9 cellular contexts compared by ENCODE assay signal in genomic region chr2:235360446-235360845, GRCh38.
"Had no signal": no experiment of that assay in that cellular context is flagged by ENCODE, and none has a peak within 500 bp of the region (broad histone marks: within the 10 kb centered on the region; RNA-seq: fewer than 3 reads in every experiment).

No MANE protein-coding gene starts in this region.

- H3K4me1 ChIP-seq: HAP-1 had no signal

- H3K9me3 ChIP-seq: HAP-1 had no signal

- H3K4me2 ChIP-seq: GM23338 had no signal

- H3K9ac ChIP-seq: GM23248 had no signal

- ATAC-seq: GM23338, HCT116 had no signal

- H3K4me3 ChIP-seq: GM23248, GM23338, HAP-1 had no signal

- DNase-seq: GM23248, GOT3, H7, H9, HCEC 1CT, HFFc6 had no signal

- H3K36me3 ChIP-seq: HAP-1 had no signal

- H3K27ac ChIP-seq: GM23248 had no signal
